Comparison of ENCODE assay signal across 9 cellular contexts in the genomic region with DNA sequence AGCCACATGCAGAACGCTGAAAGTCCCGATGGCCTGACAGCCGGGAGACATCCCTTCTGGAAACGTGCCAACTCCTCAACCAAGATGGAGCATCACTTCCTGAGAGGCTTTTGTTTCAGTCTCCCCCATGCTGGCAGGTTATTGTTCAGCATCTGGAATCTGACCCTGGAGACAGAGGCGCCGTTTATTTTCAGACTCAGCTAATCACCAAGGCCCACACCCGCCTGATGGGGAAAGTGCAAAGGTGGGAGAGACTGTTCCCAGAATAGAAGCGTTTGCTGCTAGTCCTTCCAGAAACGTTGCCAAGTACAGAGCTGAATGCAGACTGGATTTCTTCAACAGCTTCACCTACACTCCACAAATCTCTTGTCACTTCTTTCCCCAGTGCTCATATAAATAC. TPM values are rescaled to one million over a fixed set of nuclear protein-coding genes. Genes with fewer than 3 reads are reported as not detected.
DNase-seq lines count a peak whose midpoint lies in the region; ATAC-seq lines count a peak whose summit lies in the region.
"Had no signal": no experiment of that assay in that cellular context is flagged by ENCODE, and none has a peak within 500 bp of the region (broad histone marks: within the 10 kb centered on the region; RNA-seq: fewer than 3 reads in every experiment).

No MANE protein-coding gene starts in this region.

- peak; percentile 91 for ATAC-seq in Right ventricle myocardium superior (ENCODE audit: poor library complexity)
- ATAC-seq in sciatic nerve = peak; percentile 69
- no peak for ATAC-seq in GM18519 (IDR thresholded peaks at IDR 0.05; ENCODE audit: low FRiP score, unreplicated experiment)
- ATAC-seq: HCT116 had no signal

- no peak overlapping the region for H3K9ac ChIP-seq in HUES48 (ENCODE audit: low read depth, low read length)

- H3K4me1 ChIP-seq in HUES48 (ENCODE audit: control insufficient read depth, insufficient read depth, low read length) = no peaks in the 10 kb centered on the region

- no peaks in the 10 kb centered on the region for H3K36me3 ChIP-seq in HUES48 (ENCODE audit: control insufficient read depth, insufficient read depth, low read length)

- H3K27me3 ChIP-seq in HUES48 (ENCODE audit: control insufficient read depth, insufficient read depth, low read length) = no peaks in the 10 kb centered on the region

- intact Hi-C loops in Right ventricle myocardium superior (cut with DNase I) (loop anchor here (5.0 kb wide), 1 partner anchor 43 kb away; a partner anchor contains a TSS), sciatic nerve (cut with DNase I) (no loop called here)

- H3K9me3 ChIP-seq in HUES48 (ENCODE audit: control insufficient read depth, insufficient read depth, low read length) = no peaks in the 10 kb centered on the region

- DNase-seq in RPMI7951 (ENCODE audit: low read depth) (peak; percentile 89), Right ventricle myocardium superior (peak; percentile 61), sciatic nerve (ENCODE audit: low spot score) (no peak), NCI-H2081 (lab: John Stamatoyannopoulos, UW) (no peak), NCI-H2081 treated with DMSO at 0.1 percent for 48 hours (lab: John Stamatoyannopoulos, UW) (no peak)
- DNase-seq: NCI-H446 had no signal

- H3K27ac ChIP-seq in HUES48 (ENCODE audit: low read depth, low read length) = peak overlapping the region; percentile 11

- H3K4me3 ChIP-seq in HUES48 (ENCODE audit: low read depth, low read length) = no peak overlapping the region

RNA-seq across cellular contexts. Expression of a gene that starts 41.8 kb away (rescaled TPM):
- total RNA-seq in RPMI7951 (2014; rRNA removed; shearing (Covaris generic)) = 12.6 and 16.8 TPM in 2 replicates
- total RNA-seq in Right ventricle myocardium superior (28.2 TPM), sciatic nerve (16.9 TPM)

Comparison
In these comparisons a context has a peak if more than half of its experiments do, and no peak if none do; other contexts are left out.
1. DNase-seq: peak in RPMI7951 (single experiment) and Right ventricle myocardium superior (single experiment); none in sciatic nerve (single experiment), NCI-H2081 (0 of 2) and NCI-H2081 treated with DMSO at 0.1 percent for 48 hours (single experiment).